ENCODE assay signal across 8 cellular contexts in the genomic region with DNA sequence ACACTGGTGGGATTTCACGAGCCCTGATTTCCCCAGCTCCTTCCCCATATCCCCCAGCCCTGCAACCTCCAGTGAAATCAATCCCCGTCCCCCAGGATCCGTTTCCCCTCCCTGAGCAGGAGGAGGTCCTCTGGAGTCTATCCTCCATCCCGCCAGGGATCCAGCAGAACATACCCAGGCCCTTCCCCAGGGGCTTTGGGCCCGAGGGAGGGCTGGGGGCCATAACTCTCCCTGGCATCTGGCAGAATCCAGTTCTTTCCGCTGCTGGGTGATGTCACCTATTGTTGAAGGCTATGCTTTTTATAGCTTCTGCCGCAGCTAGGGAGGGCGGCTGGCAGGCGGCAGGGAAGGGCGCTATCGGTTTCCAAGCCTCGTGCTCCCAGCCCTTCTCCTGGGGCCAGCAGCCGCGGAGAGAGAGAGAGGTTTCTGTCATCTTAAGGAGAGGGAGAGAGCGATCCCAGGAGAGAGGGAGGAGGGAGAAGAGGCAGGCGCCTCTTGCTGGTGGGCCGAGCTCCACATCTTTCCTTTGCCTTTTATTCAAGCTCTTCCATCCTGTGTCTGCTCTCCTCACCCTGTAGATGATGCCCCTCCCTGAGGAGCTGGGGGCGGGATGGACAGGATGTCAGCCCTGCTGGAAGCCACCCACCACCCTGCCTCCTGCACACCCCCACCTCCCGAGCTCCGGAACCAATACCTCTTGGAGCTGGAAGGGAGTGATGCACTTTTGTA.
A peak's percentile ranks its signal among the peaks of the same experiment; 100 is the strongest.
DNase-seq lines count a peak whose midpoint lies in the region; ATAC-seq and TF ChIP-seq lines count a peak whose summit lies in the region.

No MANE protein-coding gene starts in this region.

- no peak overlapping the region for H3K4me3 Mint-ChIP-seq in endothelial cell (ENCODE audit: unreplicated experiment)
- H3K4me3 Mint-ChIP-seq in nephron: peak overlapping the region; percentile 48 to 61 (median 51)

- no peak for TF ChIP-seq POLR2A in Peyer's patch (IDR thresholded peaks at IDR 0.05)

- ATAC-seq in HG03571 (IDR thresholded peaks at IDR 0.05; ENCODE audit: unreplicated experiment): no peak

- H3K36me3 Mint-ChIP-seq in endothelial cell (ENCODE audit: low read depth, unreplicated experiment): peaks cover 24% of the 10 kb centered on the region
- peaks cover 9% of the 10 kb centered on the region for H3K36me3 Mint-ChIP-seq in nephron (ENCODE audit: low read depth)

- no peaks in the 10 kb centered on the region for H3K9me3 ChIP-seq in Peyer's patch

- peak overlapping the region in 1 of 4 donors; percentile 30 for H3K27ac ChIP-seq in Peyer's patch

- H3K4me1 Mint-ChIP-seq in endothelial cell (ENCODE audit: unreplicated experiment): peaks cover 35% of the 10 kb centered on the region
- H3K4me1 Mint-ChIP-seq in nephron: peaks cover 52% of the 10 kb centered on the region

- DNase-seq in COLO829 (ENCODE audit: low spot score): peak; percentile 17
- peak; percentile 97 for DNase-seq in NCI-H2171 treated with DMSO at 0.1 percent for 48 hours (lab: John Stamatoyannopoulos, UW)
- DNase-seq in endothelial cell (ENCODE audit: low spot score): peak; percentile 34
- DNase-seq in OCI-M1 (lab: John Stamatoyannopoulos, UW): no peak
- DNase-seq in Peyer's patch: no peak
- DNase-seq in stimulated activated naive CD4-positive, alpha-beta T cell treated with Interleukin-2 at 50 U/mL for 16 hours (lab: John Stamatoyannopoulos, UW): no peak

- no peaks in the 10 kb centered on the region for H3K9me3 Mint-ChIP-seq in endothelial cell (ENCODE audit: unreplicated experiment)
- no peaks in the 10 kb centered on the region for H3K9me3 Mint-ChIP-seq in nephron

- H3K27ac Mint-ChIP-seq in endothelial cell (ENCODE audit: unreplicated experiment) (peak overlapping the region; percentile 90), nephron (peak overlapping the region; percentile 66 to 83 (median 80))

- H3K4me1 ChIP-seq in Peyer's patch: no peaks in the 10 kb centered on the region

- H3K27me3 Mint-ChIP-seq in endothelial cell (ENCODE audit: unreplicated experiment) (peaks cover 10% of the 10 kb centered on the region), nephron (ENCODE audit: low read depth) (peaks cover 11% of the 10 kb centered on the region)

- TF ChIP-seq CTCF in endothelial cell (IDR thresholded peaks at IDR 0.05; ENCODE audit: unreplicated experiment): no peak
- no peak for TF ChIP-seq CTCF in nephron (IDR thresholded peaks at IDR 0.05; ENCODE audit: unreplicated experiment in 3 of 3)
- TF ChIP-seq CTCF in Peyer's patch (IDR thresholded peaks at IDR 0.05): no peak

- no peak overlapping the region for H3K4me3 ChIP-seq in Peyer's patch

- H3K27me3 ChIP-seq in Peyer's patch: no peaks in the 10 kb centered on the region

- no peaks in the 10 kb centered on the region for H3K36me3 ChIP-seq in Peyer's patch

Comparison
In these comparisons a context has a peak if more than half of its experiments do, and no peak if none do; other contexts are left out.
1. DNase-seq: peak in COLO829 (single experiment), NCI-H2171 treated with DMSO at 0.1 percent for 48 hours (single experiment) and endothelial cell (single experiment); none in OCI-M1 (single experiment), Peyer's patch (0 of 3) and stimulated activated naive CD4-positive, alpha-beta T cell treated with Interleukin-2 at 50 U/mL for 16 hours (single experiment).